In genomic region chr20:49893242-49894072, GRCh38 we compare ENCODE assay signal across 10 cellular contexts. TPM values are rescaled to one million over a fixed set of nuclear protein-coding genes. Genes with fewer than 3 reads are reported as not detected.
A peak's percentile ranks its signal among the peaks of the same experiment; 100 is the strongest.
DNase-seq lines count a peak whose midpoint lies in the region; ATAC-seq and TF ChIP-seq lines count a peak whose summit lies in the region.
"Had no signal": no experiment of that assay in that cellular context is flagged by ENCODE, and none has a peak within 500 bp of the region (broad histone marks: within the 10 kb centered on the region; RNA-seq: fewer than 3 reads in every experiment).

No MANE protein-coding gene starts in this region.

- H3K36me3 Mint-ChIP-seq in endodermal cell (ENCODE audit: low read depth) = no peaks in the 10 kb centered on the region

- peak overlapping the region; percentile 15; the same call in 1 of the 2 replicates for H3K4me3 ChIP-seq in GM12865 (ENCODE audit: low read depth, low read length)
- no peak overlapping the region for H3K4me3 ChIP-seq in endodermal cell (ENCODE audit: low read length)
- H3K4me3 ChIP-seq: SK-N-MC, skin epidermis had no signal

- WGBS in endodermal cell (ENCODE audit: insufficient coverage in 1 of 2, insufficient read length in 1 of 2), 2 experiments = 88 to 90% methylated on average over 8 to 12 of the region's 12 CpGs

- H3K27me3 ChIP-seq in endodermal cell (ENCODE audit: control insufficient read depth, insufficient read depth, low read length, poor library complexity, severe bottlenecking) = no peaks in the 10 kb centered on the region

- H3K9me3 Mint-ChIP-seq in endodermal cell = no peaks in the 10 kb centered on the region

- no peak overlapping the region for H3K4me3 Mint-ChIP-seq in endodermal cell

- no peak for ATAC-seq in HG02642 (IDR thresholded peaks at IDR 0.05; ENCODE audit: poor library complexity, unreplicated experiment)

- H3K27ac ChIP-seq in endodermal cell (ENCODE audit: low read depth, low read length) = no peak overlapping the region
- H3K27ac ChIP-seq: SK-N-MC had no signal

- H3K9ac ChIP-seq in endodermal cell (ENCODE audit: extremely low read depth, low read length, poor library complexity, severe bottlenecking) = no peak overlapping the region

- peak; percentile 38 for DNase-seq in GM12865 (ENCODE audit: low read depth)
- peak; percentile 70 for DNase-seq in RPMI7951 (ENCODE audit: low read depth)
- DNase-seq in endodermal cell = no peak
- peak; percentile 48 to 54 for DNase-seq in stimulated activated CD4-positive, alpha-beta T cell treated with anti-CD3 and anti-CD28 coated beads, Interleukin-2, amount 100 ng/mL, for 24 hours
- no peak for DNase-seq in NCI-H1417 treated with DMSO at 0.1 percent for 48 hours (lab: John Stamatoyannopoulos, UW)
- DNase-seq in islet precursor cell = no peak
- no peak for DNase-seq in DMS153 treated with DMSO at 0.1 percent for 48 hours (lab: John Stamatoyannopoulos, UW; ENCODE audit: unreplicated experiment)

- no peaks in the 10 kb centered on the region for H3K27me3 Mint-ChIP-seq in endodermal cell (ENCODE audit: insufficient read depth)

- no peaks in the 10 kb centered on the region for H3K9me3 ChIP-seq in endodermal cell (ENCODE audit: control insufficient read depth, low read length)

- H3K27ac Mint-ChIP-seq in endodermal cell = peak overlapping the region; percentile 85

- TF ChIP-seq CTCF in GM12865 (IDR thresholded peaks at IDR 0.05; ENCODE audit: insufficient read depth, low read depth, low read length, missing control alignments) (no peak), endodermal cell (conservative IDR thresholded peaks at IDR 0.05) (no peak)

- H3K4me1 Mint-ChIP-seq in endodermal cell = peaks cover 34% of the 10 kb centered on the region

- peaks cover 23% of the 10 kb centered on the region for H3K4me1 ChIP-seq in endodermal cell (ENCODE audit: control insufficient read depth, insufficient read depth, low read length)

- no peaks in the 10 kb centered on the region for H3K36me3 ChIP-seq in endodermal cell (ENCODE audit: control insufficient read depth, insufficient read depth, low read length)

RNA-seq across cellular contexts. Expression of gene SPATA2, which starts 21.9 kb away (rescaled TPM):
- 6.0 and 6.6 TPM in 2 replicates for total RNA-seq in RPMI7951 (2014; rRNA removed; shearing (Covaris generic))
- 10 to 100 TPM in 1 of 2 donors, 1 to 10 TPM in 1; 8.6 to 10.4 TPM for total RNA-seq in endodermal cell
- polyA plus RNA-seq in endodermal cell (2013, experiment 1 of 2) = 10.2 TPM
- 8.3 TPM for polyA plus RNA-seq in endodermal cell (2013, experiment 2 of 2)

RNA-seq across cellular contexts. Expression of gene RNF114, which starts 42.7 kb away (rescaled TPM):
- 127 and 240 TPM in 2 replicates for total RNA-seq in RPMI7951 (2014; rRNA removed; shearing (Covaris generic))
- 10 to 100 TPM; 48.8 to 52.5 TPM for total RNA-seq in endodermal cell
- 91.4 TPM for polyA plus RNA-seq in endodermal cell (2013, experiment 1 of 2)
- polyA plus RNA-seq in endodermal cell (2013, experiment 2 of 2) = 92.1 TPM

Comparison
In these comparisons a context has a peak if more than half of its experiments do, and no peak if none do; other contexts are left out.
1. DNase-seq: peak in GM12865 (single experiment), RPMI7951 (single experiment) and stimulated activated CD4-positive, alpha-beta T cell treated with anti-CD3 and anti-CD28 coated beads, Interleukin-2, amount 100 ng/mL, for 24 hours (2 of 2); none in endodermal cell (single experiment), NCI-H1417 treated with DMSO at 0.1 percent for 48 hours (single experiment), islet precursor cell (single experiment) and DMS153 treated with DMSO at 0.1 percent for 48 hours (single experiment).